Comparison of ENCODE assay signal across 11 cellular contexts in the genomic region with DNA sequence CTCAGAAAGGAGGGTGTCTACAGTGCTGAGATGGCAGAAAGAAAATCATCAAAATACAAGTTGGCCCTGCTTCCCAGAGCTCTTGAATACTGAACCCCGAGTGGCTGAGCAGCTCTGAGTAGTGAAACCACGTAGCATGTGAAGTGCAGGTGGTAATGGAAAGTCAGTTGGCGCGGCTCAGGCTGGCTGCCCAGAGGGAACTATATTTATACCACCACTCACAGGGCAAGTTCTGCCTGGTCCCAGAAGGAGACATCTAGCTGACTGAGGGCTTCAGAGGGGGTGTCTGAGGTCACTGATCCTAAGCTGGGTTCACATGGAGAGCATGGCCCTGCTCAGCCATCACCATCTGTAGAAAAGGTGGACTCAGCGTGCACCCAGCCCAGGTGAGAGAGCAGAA.
A peak's percentile ranks its signal among the peaks of the same experiment; 100 is the strongest.
DNase-seq lines count a peak whose midpoint lies in the region; ATAC-seq and TF ChIP-seq lines count a peak whose summit lies in the region.
"Had no signal": no experiment of that assay in that cellular context is flagged by ENCODE, and none has a peak within 500 bp of the region (broad histone marks: within the 10 kb centered on the region; RNA-seq: fewer than 3 reads in every experiment).

No MANE protein-coding gene starts in this region.

- no peak overlapping the region for H3K4me3 ChIP-seq in gastrocnemius medialis
- no peak overlapping the region for H3K4me3 ChIP-seq in prostate gland

- DNase-seq in gastrocnemius medialis: peak; percentile 49 to 78
- no peak for DNase-seq in stimulated activated CD4-positive, alpha-beta T cell treated with anti-CD3 and anti-CD28 coated beads, Interleukin-12 subunit alpha, Interleukin-12 subunit beta, amount 100 ng/mL, for 4 hours
- DNase-seq in NCI-H1417 treated with DMSO at 0.1 percent for 48 hours (lab: John Stamatoyannopoulos, UW): no peak
- no peak for DNase-seq in KBM-7
- no peak for DNase-seq in prostate gland (ENCODE audit: low spot score)
- DNase-seq: activated T-cell treated with anti-CD3 and anti-CD28 coated beads, Interleukin-2, amount 50 U/mL, for 24 hours; SHP77 had no signal

- H3K4me1 ChIP-seq in gastrocnemius medialis: peaks cover 9 to 10% of the 10 kb centered on the region in 2 donors
- H3K4me1 ChIP-seq in prostate gland (replicated peaks): no peaks in the 10 kb centered on the region

- H3K36me3 ChIP-seq in gastrocnemius medialis (no peaks in the 10 kb centered on the region), prostate gland (no peaks in the 10 kb centered on the region)

- ATAC-seq in GM19328 (IDR thresholded peaks at IDR 0.05; ENCODE audit: unreplicated experiment) (peak; percentile 84), HG02678 (IDR thresholded peaks at IDR 0.05; ENCODE audit: unreplicated experiment) (peak; percentile 94), HG03460 (IDR thresholded peaks at IDR 0.05; ENCODE audit: unreplicated experiment) (peak; percentile 62), gastrocnemius medialis (peak; percentile 96 to 97)

- no peak for TF ChIP-seq CTCF in gastrocnemius medialis (IDR thresholded peaks at IDR 0.05 in 4 of 5, conservative IDR thresholded peaks at IDR 0.05 in 1 of 5)
- TF ChIP-seq CTCF in prostate gland (IDR thresholded peaks at IDR 0.05): no peak

- intact Hi-C loops in gastrocnemius medialis (cut with DNase I; ENCODE audit: low total_unique reads) (no loop called here), prostate gland (cut with DNase I) (no loop called here)

- no peaks in the 10 kb centered on the region for H3K9me3 ChIP-seq in gastrocnemius medialis
- no peaks in the 10 kb centered on the region for H3K9me3 ChIP-seq in prostate gland

- TF ChIP-seq POLR2A in gastrocnemius medialis (IDR thresholded peaks at IDR 0.05) (no peak), prostate gland (IDR thresholded peaks at IDR 0.05) (no peak)

- H3K27me3 ChIP-seq in gastrocnemius medialis (no peaks in the 10 kb centered on the region), prostate gland (replicated peaks; ENCODE audit: insufficient read depth) (no peaks in the 10 kb centered on the region)

- 89% methylated on average over 5 of the region's 5 CpGs for WGBS in prostate gland

- in situ Hi-C loops in gastrocnemius medialis (cut with MboI; ENCODE audit: low sequenced_read_pairs in 4 of 4) (no loop called here), KBM-7 (cut with MboI; ENCODE audit: low pct_unique_long_range_greater_than_20kb, low sequenced_read_pairs) (no loop called here)

- H3K27ac ChIP-seq in gastrocnemius medialis: peak overlapping the region; percentile 54 to 69 (median 63)
- no peak overlapping the region for H3K27ac ChIP-seq in prostate gland
- H3K27ac ChIP-seq: VCaP had no signal

Comparison
In these comparisons a context has a peak if more than half of its experiments do, and no peak if none do; other contexts are left out.
1. DNase-seq: peak in gastrocnemius medialis (2 of 2); none in stimulated activated CD4-positive, alpha-beta T cell treated with anti-CD3 and anti-CD28 coated beads, Interleukin-12 subunit alpha, Interleukin-12 subunit beta, amount 100 ng/mL, for 4 hours (single experiment), NCI-H1417 treated with DMSO at 0.1 percent for 48 hours (single experiment), KBM-7 (single experiment) and prostate gland (single experiment).
2. H3K27ac ChIP-seq: peak in gastrocnemius medialis (4 of 4); none in prostate gland (0 of 2).
3. Peak in every context shown above with its lines, with median percentiles within 50 percentile points of each other: ATAC-seq.